ENCODE assay signal across 9 cellular contexts in genomic region chr15:51499379-51499976, GRCh38.
DNase-seq lines count a peak whose midpoint lies in the region; ATAC-seq, FAIRE-seq and TF ChIP-seq lines count a peak whose summit lies in the region.
"Had no signal": no experiment of that assay in that cellular context is flagged by ENCODE, and none has a peak within 500 bp of the region (broad histone marks: within the 10 kb centered on the region; RNA-seq: fewer than 3 reads in every experiment).

No MANE protein-coding gene starts in this region.

- no peak overlapping the region for H3K4me3 ChIP-seq in Jurkat, Clone E6-1 (ENCODE audit: low read length)
- no peak overlapping the region for H3K4me3 ChIP-seq in keratinocyte (ENCODE audit: control insufficient read depth in 2 of 3, extremely low read depth in 1 of 3, insufficient read depth in 2 of 3, low read depth in 1 of 3, low read length in 3 of 3)

- H3K36me3 ChIP-seq in keratinocyte (ENCODE audit: control insufficient read depth in 2 of 2, extremely low read depth in 1 of 2, insufficient read depth in 2 of 2, low read length in 2 of 2), result no peaks in the 10 kb centered on the region

- H2AFZ ChIP-seq in keratinocyte (ENCODE audit: control insufficient read depth, low read length), result no peak overlapping the region

- TF ChIP-seq CTCF in keratinocyte (optimal IDR thresholded peaks at IDR 0.05 in 1 of 3, IDR thresholded peaks at IDR 0.05 in 1 of 3, conservative IDR thresholded peaks at IDR 0.05 in 1 of 3; ENCODE audit: extremely low read depth in 1 of 3, insufficient read depth in 2 of 3, low read length in 3 of 3), result peak; percentile 48 to 80 (median 74)

- no peaks in the 10 kb centered on the region for H4K20me1 ChIP-seq in keratinocyte (ENCODE audit: control insufficient read depth, extremely low read depth, insufficient read depth, low read length)

- no peak overlapping the region for H3K9ac ChIP-seq in keratinocyte (ENCODE audit: control insufficient read depth, extremely low read depth, insufficient read depth, low read length)

- H3K27me3 Mint-ChIP-seq in stimulated activated memory B cell treated with anti-CD40 and anti-IgM and Interleukin-4, amounts not matched to agents 10 μg/mL and 1 μg/mL and 100 μg/mL, for 72 hours, result no peaks in the 10 kb centered on the region

- ATAC-seq in GM21529 (IDR thresholded peaks at IDR 0.05; ENCODE audit: unreplicated experiment), result no peak
- ATAC-seq in stimulated activated memory B cell treated with anti-CD40 and anti-IgM and Interleukin-4, amounts not matched to agents 10 μg/mL and 1 μg/mL and 100 μg/mL, for 72 hours, result no peak
- no peak for ATAC-seq in HG02884 (IDR thresholded peaks at IDR 0.05; ENCODE audit: unreplicated experiment)

- H3K4me1 Mint-ChIP-seq in stimulated activated memory B cell treated with anti-CD40 and anti-IgM and Interleukin-4, amounts not matched to agents 10 μg/mL and 1 μg/mL and 100 μg/mL, for 72 hours, result no peaks in the 10 kb centered on the region

- no peaks in the 10 kb centered on the region for H3K9me1 ChIP-seq in keratinocyte (ENCODE audit: control insufficient read depth, extremely low read depth, insufficient read depth, low read length)

- DNase-seq in Daoy (ENCODE audit: low read depth) (peak; percentile 53), SW480 (ENCODE audit: low spot score) (peak; percentile 23), keratinocyte (ENCODE audit: low read depth, low spot score) (no peak), C1 segment of cervical spinal cord (lab: John Stamatoyannopoulos, UW) (no peak)
- DNase-seq in Jurkat, Clone E6-1 (ENCODE audit: low read depth, low spot score), result peak; percentile 41

- H3K79me2 ChIP-seq in keratinocyte (ENCODE audit: control insufficient read depth, insufficient read depth, low read length), result no peaks in the 10 kb centered on the region

- no peaks in the 10 kb centered on the region for H3K9me3 ChIP-seq in keratinocyte (ENCODE audit: control insufficient read depth, low read depth, low read length)

- dilution Hi-C loops in keratinocyte (cut with MboI; ENCODE audit: extremely low pct_ligation_motif_present, low sequenced_read_pairs), result no loop called here

- no peak overlapping the region for H3K4me3 Mint-ChIP-seq in stimulated activated memory B cell treated with anti-CD40 and anti-IgM and Interleukin-4, amounts not matched to agents 10 μg/mL and 1 μg/mL and 100 μg/mL, for 72 hours

- peaks cover 2% of the 10 kb centered on the region for H3K4me1 ChIP-seq in keratinocyte (ENCODE audit: control insufficient read depth, extremely low read depth, insufficient read depth, low read length)

- no peaks in the 10 kb centered on the region for H3K9me3 Mint-ChIP-seq in stimulated activated memory B cell treated with anti-CD40 and anti-IgM and Interleukin-4, amounts not matched to agents 10 μg/mL and 1 μg/mL and 100 μg/mL, for 72 hours

- H3K27me3 ChIP-seq in keratinocyte (ENCODE audit: control insufficient read depth, extremely low read depth, insufficient read depth, low read length), result no peaks in the 10 kb centered on the region

- FAIRE-seq in keratinocyte (lab: Jason Lieb, UNC), result peak; percentile 92
- FAIRE-seq: islet of Langerhans had no signal

- no peaks in the 10 kb centered on the region for H3K36me3 Mint-ChIP-seq in stimulated activated memory B cell treated with anti-CD40 and anti-IgM and Interleukin-4, amounts not matched to agents 10 μg/mL and 1 μg/mL and 100 μg/mL, for 72 hours

- H3K4me2 ChIP-seq in keratinocyte (ENCODE audit: control insufficient read depth, extremely low read depth, insufficient read depth, low read depth, low read length), result no peak overlapping the region

- H3K27ac ChIP-seq in keratinocyte (ENCODE audit: control insufficient read depth, insufficient read depth, low read length), result no peak overlapping the region

- H3K27ac Mint-ChIP-seq in stimulated activated memory B cell treated with anti-CD40 and anti-IgM and Interleukin-4, amounts not matched to agents 10 μg/mL and 1 μg/mL and 100 μg/mL, for 72 hours, result no peak overlapping the region

Comparison
In these comparisons a context has a peak if more than half of its experiments do, and no peak if none do; other contexts are left out.
1. DNase-seq: peak in Daoy (single experiment), Jurkat, Clone E6-1 (single experiment) and SW480 (single experiment); none in keratinocyte (single experiment) and C1 segment of cervical spinal cord (0 of 14).